Comparison of ENCODE assay signal across 1 cellular context in the genomic region with DNA sequence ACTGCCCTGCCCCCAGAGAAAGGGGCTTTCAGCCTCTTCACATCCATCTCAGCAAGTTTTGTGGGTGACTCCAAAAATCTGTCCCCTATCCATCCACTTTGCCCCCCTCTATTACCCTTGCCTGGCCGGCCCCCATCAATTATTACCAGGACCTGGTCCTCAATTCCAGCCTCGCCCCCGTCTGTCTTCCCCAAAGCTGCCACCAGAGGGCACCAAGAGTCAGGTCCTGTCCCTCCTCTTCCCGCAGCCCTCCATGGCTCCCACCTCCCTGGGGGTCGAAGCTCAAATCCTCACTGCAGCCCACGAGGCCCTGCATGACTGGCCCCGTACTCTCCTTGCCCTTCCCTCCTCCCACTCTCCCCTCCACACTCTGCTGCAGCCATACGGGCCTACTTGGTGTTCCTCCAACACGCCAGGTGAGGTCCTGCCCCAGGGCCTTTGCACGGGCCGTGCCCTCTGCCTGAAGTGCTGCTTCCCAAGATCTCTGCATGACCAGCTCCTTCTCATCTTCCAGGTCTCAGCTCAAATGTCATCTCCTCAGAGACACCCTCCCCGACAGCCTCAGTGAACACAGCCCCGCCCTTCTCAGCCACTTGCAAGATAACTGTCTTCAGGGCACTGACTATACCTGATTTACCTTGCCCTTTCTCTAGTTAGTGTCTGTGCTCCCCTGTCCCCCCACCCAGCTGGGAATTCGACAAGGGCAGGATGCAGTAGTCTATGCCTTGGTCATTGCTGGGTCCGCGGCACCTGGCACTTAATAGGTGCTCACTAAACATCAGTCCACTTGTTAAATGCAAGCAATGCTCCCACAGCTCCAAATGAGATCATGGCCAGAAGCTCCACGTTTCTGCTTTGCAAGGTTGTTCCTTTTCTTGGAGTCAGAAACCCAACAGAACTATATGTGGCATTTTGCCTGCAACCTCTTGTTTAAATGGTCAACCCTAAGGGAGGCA.
TF ChIP-seq lines count a peak whose summit lies in the region.

No MANE protein-coding gene starts in this region.

TF ChIP-seq in H1, 55 proteins besides CTCF, POLR2A, EP300 and RAD21:
- TF ChIP-seq RBBP5 (IDR thresholded peaks at IDR 0.05; ENCODE audit: borderline replicate concordance, low read depth, low read length) (no peak), CHD7 (IDR thresholded peaks at IDR 0.05; ENCODE audit: insufficient replicate concordance, low read length) (no peak), JUND (IDR thresholded peaks at IDR 0.05; ENCODE audit: low read length) (no peak), CHD2 (IDR thresholded peaks at IDR 0.05; ENCODE audit: low read length) (no peak), RNF2 (IDR thresholded peaks at IDR 0.05; ENCODE audit: borderline replicate concordance, low read depth, low read length, missing control alignments, poor library complexity, severe bottlenecking) (no peak), YY1 (IDR thresholded peaks at IDR 0.05; ENCODE audit: low read depth, low read length) (0 out of 2 replicates have a peak, but pooled peaks have one; percentile 47), KDM1A (IDR thresholded peaks at IDR 0.05; ENCODE audit: borderline replicate concordance, low read length) (peak; percentile 100), HDAC2 (IDR thresholded peaks at IDR 0.05; ENCODE audit: borderline replicate concordance in 1 of 2, low read depth in 2 of 2, low read length in 2 of 2) (peak in 1 of 2 experiments; percentile 98; a peak in 2 of 4 replicates), JUN (IDR thresholded peaks at IDR 0.05; ENCODE audit: low read depth, low read length) (no peak)
- TF ChIP-seq, protein P1, sequence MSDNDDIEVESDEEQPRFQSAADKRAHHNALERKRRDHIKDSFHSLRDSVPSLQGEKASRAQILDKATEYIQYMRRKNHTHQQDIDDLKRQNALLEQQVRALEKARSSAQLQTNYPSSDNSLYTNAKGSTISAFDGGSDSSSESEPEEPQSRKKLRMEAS (IDR thresholded peaks at IDR 0.05): peak; percentile 49
TF ChIP-seq in H1: peak in this region for 4.
